Comparison of ENCODE assay signal across 2 cellular contexts in the genomic region with DNA sequence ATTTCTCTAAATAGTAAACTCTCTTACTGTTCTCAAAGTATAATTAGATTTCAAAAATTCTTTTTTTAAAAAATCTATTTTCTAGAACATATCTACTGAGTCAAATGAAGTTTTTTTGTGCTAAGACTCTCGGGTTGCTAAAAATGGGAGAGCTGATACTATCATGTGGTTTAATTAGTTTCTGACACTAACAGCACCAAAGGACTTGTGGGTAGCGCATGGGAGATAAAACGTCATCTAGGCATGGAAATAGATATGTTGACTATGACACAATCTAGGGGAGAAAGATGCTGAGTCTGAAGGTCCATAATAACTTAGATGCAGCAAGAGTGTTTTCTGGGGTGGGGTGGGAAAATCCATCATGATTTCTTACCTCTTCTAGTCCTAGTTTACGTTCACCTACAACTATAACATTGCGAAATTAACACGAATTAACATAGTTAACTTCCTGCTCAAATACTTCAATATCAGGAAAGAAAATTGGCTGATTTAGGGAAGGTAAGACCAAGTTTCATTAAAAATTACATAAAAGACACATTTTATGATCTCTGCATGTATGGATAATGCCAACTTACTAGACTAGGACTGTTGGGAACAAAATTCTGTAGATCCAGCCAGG.
TF ChIP-seq lines count a peak whose summit lies in the region.

No MANE protein-coding gene starts in this region.

TF ChIP-seq in IMR-90, 13 proteins besides CTCF, POLR2A, EP300 and RAD21:
- peak; percentile 53 for TF ChIP-seq CEBPB (IDR thresholded peaks at IDR 0.05; ENCODE audit: low read depth, low read length)
- TF ChIP-seq SMC3 (IDR thresholded peaks at IDR 0.05; ENCODE audit: low read depth, low read length) = no peak

TF ChIP-seq in H1, 55 proteins besides CTCF, POLR2A, EP300 and RAD21:
- TF ChIP-seq JUN (IDR thresholded peaks at IDR 0.05; ENCODE audit: low read depth, low read length) = no peak
